ENCODE assay signal across 20 cellular contexts in the genomic region with DNA sequence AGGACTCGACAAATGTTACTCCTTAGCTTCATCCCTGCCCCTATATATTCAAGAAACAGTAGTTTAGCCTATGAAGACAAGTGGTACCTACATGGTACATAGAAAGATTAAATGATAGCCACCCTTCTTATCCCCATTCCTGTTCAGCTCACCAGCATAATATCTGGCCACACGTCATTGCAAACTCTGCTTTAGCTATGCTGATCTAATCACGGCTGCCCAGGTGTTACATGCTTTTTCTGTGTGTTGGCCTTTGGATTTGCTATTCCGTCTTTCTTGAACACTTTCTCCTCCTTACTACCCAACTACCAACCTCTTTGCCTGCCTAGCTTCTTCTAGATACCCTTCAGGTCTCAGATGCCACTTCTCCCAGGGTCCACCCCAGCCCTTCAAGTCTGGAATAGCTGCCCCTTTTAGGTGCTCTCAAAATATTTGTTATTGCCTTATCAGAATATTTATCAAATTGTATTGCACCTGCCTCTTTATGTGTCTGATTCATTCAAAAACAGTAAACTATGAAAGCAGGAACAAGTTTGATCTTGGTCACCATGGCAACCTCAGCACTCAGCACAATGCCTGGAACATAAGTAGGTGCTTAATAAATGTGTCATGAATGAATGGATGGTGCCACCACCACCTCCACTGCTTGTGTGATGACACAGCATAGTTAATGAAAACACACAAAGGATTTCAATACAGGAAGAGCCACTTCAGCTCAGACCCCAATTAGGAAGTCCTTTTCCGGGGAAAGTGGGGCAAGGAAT. TPM values are rescaled to one million over a fixed set of nuclear protein-coding genes. Genes with fewer than 3 reads are reported as not detected.
A peak's percentile ranks its signal among the peaks of the same experiment; 100 is the strongest.
DNase-seq lines count a peak whose midpoint lies in the region; ATAC-seq lines count a peak whose summit lies in the region.
"Had no signal": no experiment of that assay in that cellular context is flagged by ENCODE, and none has a peak within 500 bp of the region (broad histone marks: within the 10 kb centered on the region; RNA-seq: fewer than 3 reads in every experiment).

No MANE protein-coding gene starts in this region.

- H3K9me3 ChIP-seq in SJCRH30 (replicated peaks), result no peaks in the 10 kb centered on the region
- H3K9me3 ChIP-seq: ascending aorta, gastrocnemius medialis, thoracic aorta had no signal

- no peaks in the 10 kb centered on the region for H3K36me3 ChIP-seq in SJCRH30
- H3K36me3 ChIP-seq: ascending aorta, gastrocnemius medialis, thoracic aorta had no signal

- no peak overlapping the region for H3K27ac ChIP-seq in epithelial cell of prostate
- H3K27ac ChIP-seq in SJCRH30, result no peak overlapping the region
- H3K27ac ChIP-seq: ascending aorta, gastrocnemius medialis, skin epidermis, thoracic aorta had no signal

- H3K27me3 ChIP-seq in SJCRH30, result no peaks in the 10 kb centered on the region
- H3K27me3 ChIP-seq: ascending aorta, gastrocnemius medialis had no signal

- ATAC-seq in GM18861 (IDR thresholded peaks at IDR 0.05; ENCODE audit: unreplicated experiment) (no peak), HG03378 (IDR thresholded peaks at IDR 0.05; ENCODE audit: unreplicated experiment) (no peak)
- ATAC-seq: gastrocnemius medialis; stimulated activated naive B cell treated with anti-CD40 and anti-IgM and Interleukin-4, amounts not matched to agents 10 μg/mL and 1 μg/mL and 100 μg/mL, for 72 hours had no signal

- peak; percentile 2 for DNase-seq in stimulated activated CD4-positive, alpha-beta T cell treated with anti-CD3 and anti-CD28 coated beads, Interleukin-1b, Interleukin-23, amount 100 ng/mL, for 48 hours
- DNase-seq in stimulated activated CD4-positive, alpha-beta T cell treated with anti-CD3 and anti-CD28 coated beads, Interleukin-4, amount 100 ng/mL, for 1 hour, result no peak
- DNase-seq in M059J (ENCODE audit: low read depth), result peak; percentile 53
- DNase-seq in epithelial cell of prostate (ENCODE audit: low read depth, low spot score), result peak; percentile 80
- no peak for DNase-seq in SJCRH30
- DNase-seq in DMS114 treated with DMSO at 0.1 percent for 48 hours (lab: John Stamatoyannopoulos, UW; ENCODE audit: unreplicated experiment), result no peak
- DNase-seq: CD4-positive, CD25-positive, alpha-beta regulatory T cell; gastrocnemius medialis; NCI-H2171; SIG-M5; stimulated activated naive B cell treated with anti-CD40 and anti-IgM and Interleukin-4, amounts not matched to agents 10 μg/mL and 1 μg/mL and 100 μg/mL, for 72 hours; T-helper 1 cell had no signal

- H3K4me3 ChIP-seq in SJCRH30, result no peak overlapping the region
- H3K4me3 ChIP-seq: ascending aorta, gastrocnemius medialis, skin epidermis, thoracic aorta had no signal

- no peaks in the 10 kb centered on the region for H3K4me1 ChIP-seq in SJCRH30
- H3K4me1 ChIP-seq: ascending aorta, gastrocnemius medialis had no signal

RNA-seq across cellular contexts. Expression of a gene that starts 11.4 kb away (rescaled TPM):
- not detected in 2 replicates for total RNA-seq in M059J (2014; rRNA removed; shearing (Covaris generic))
- not detected in 2 replicates for total RNA-seq in SJCRH30 (2014; rRNA removed; shearing (Covaris generic))
- total RNA-seq: activated CD8-positive, alpha-beta memory T cell treated with anti-CD3 and anti-CD28 coated beads for 36 hours; ascending aorta; CD4-positive, CD25-positive, alpha-beta regulatory T cell; HepG2; myocyte; thoracic aorta had no signal

Comparison
In these comparisons a context has a peak if more than half of its experiments do, and no peak if none do; other contexts are left out.
1. DNase-seq: peak in stimulated activated CD4-positive, alpha-beta T cell treated with anti-CD3 and anti-CD28 coated beads, Interleukin-1b, Interleukin-23, amount 100 ng/mL, for 48 hours (single experiment), M059J (single experiment) and epithelial cell of prostate (single experiment); none in stimulated activated CD4-positive, alpha-beta T cell treated with anti-CD3 and anti-CD28 coated beads, Interleukin-4, amount 100 ng/mL, for 1 hour (single experiment), SJCRH30 (0 of 2) and DMS114 treated with DMSO at 0.1 percent for 48 hours (single experiment).